24 cellular contexts compared by ENCODE assay signal in the genomic region with DNA sequence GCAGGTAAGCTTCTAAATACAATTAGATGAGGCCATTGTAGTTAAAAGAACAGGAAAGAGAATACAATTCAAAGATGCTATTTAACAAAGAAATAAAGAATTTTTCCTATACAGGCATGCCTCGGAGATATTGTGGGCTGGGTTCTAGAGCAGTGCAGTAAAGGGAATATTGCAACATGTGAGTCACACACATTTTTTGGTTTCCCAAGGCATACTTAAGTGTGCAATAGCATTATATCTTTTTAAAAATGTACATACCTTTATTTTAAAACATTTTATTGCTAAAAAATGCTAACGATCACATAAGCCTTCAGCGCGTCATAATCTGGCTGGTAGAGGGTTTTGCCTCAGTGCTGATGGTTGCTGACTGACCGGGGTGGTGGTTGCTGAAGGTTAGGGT.
"Had no signal": no experiment of that assay in that cellular context is flagged by ENCODE, and none has a peak within 500 bp of the region (broad histone marks: within the 10 kb centered on the region; RNA-seq: fewer than 3 reads in every experiment).

No MANE protein-coding gene starts in this region.

- H3K27ac Mint-ChIP-seq: activated B cell treated with CpG ODN at 0.5 μM for 24 hours; activated T-helper 1 cell treated with anti-CD3 and anti-CD28 coated beads, Interleukin-12 subunit alpha, Interleukin-12 subunit beta, Interleukin-2, Interleukin-4 antibody, amounts not matched to agents 30 ng/mL and 10 ng/mL and 1 ng/mL, durations not matched to agents 14 hours and 24 hours and 36 hours; endodermal cell; stimulated activated memory B cell treated with anti-CD40 and anti-IgM and Interleukin-4, amounts not matched to agents 10 μg/mL and 1 μg/mL and 100 μg/mL, for 72 hours had no signal

- H3K9me3 ChIP-seq: adrenal gland, mucosa of descending colon, pancreas, testis, upper lobe of left lung had no signal

- H3K36me3 ChIP-seq: cardiac muscle cell, pancreas had no signal

- H3K4me2 ChIP-seq: hepatocyte, smooth muscle cell had no signal

- H2AFZ ChIP-seq: hepatocyte had no signal

- H3K79me2 ChIP-seq: hepatocyte had no signal

- FAIRE-seq: colon, islet of Langerhans, pancreas had no signal

- H3K9me3 Mint-ChIP-seq: activated B cell treated with CpG ODN at 0.5 μM for 24 hours; activated naive CD4-positive, alpha-beta T cell treated with anti-CD3 and anti-CD28 coated beads for 36 hours; activated T-helper 1 cell treated with anti-CD3 and anti-CD28 coated beads, Interleukin-12 subunit alpha, Interleukin-12 subunit beta, Interleukin-2, Interleukin-4 antibody, amounts not matched to agents 30 ng/mL and 10 ng/mL and 1 ng/mL, durations not matched to agents 14 hours and 24 hours and 36 hours; endodermal cell; naive B cell; stimulated activated memory B cell treated with anti-CD40 and anti-IgM and Interleukin-4, amounts not matched to agents 10 μg/mL and 1 μg/mL and 100 μg/mL, for 72 hours had no signal

- H3K27me3 Mint-ChIP-seq: activated B cell treated with CpG ODN at 0.5 μM for 24 hours; naive B cell; stimulated activated memory B cell treated with anti-CD40 and anti-IgM and Interleukin-4, amounts not matched to agents 10 μg/mL and 1 μg/mL and 100 μg/mL, for 72 hours had no signal

- H3K4me1 ChIP-seq: foreskin keratinocyte had no signal

- H3K4me1 Mint-ChIP-seq: activated B cell treated with CpG ODN at 0.5 μM for 24 hours, naive B cell had no signal

- DNase-seq: activated B cell treated with CpG ODN at 0.5 μM for 24 hours; activated CD4-positive, alpha-beta T cell treated with anti-CD3 and anti-CD28 coated beads for 4 hours; activated CD8-positive, alpha-beta memory T cell treated with anti-CD3 and anti-CD28 coated beads, Interleukin-2, amount 50 U/mL, for 4 hours; activated naive CD4-positive, alpha-beta T cell treated with anti-CD3 and anti-CD28 coated beads for 36 hours; adrenal gland; dorsolateral prefrontal cortex; endodermal cell; foreskin keratinocyte; left cardiac atrium; mesenchymal stem cell; mucosa of descending colon; naive B cell; pancreas; stimulated activated CD4-positive, alpha-beta T cell treated with anti-CD3 and anti-CD28 coated beads, Interleukin-4, amount 100 ng/mL, for 4 hours; testis; upper lobe of left lung had no signal

- H3K4me3 ChIP-seq: adrenal gland, cardiac muscle cell, dorsolateral prefrontal cortex, hepatocyte, mucosa of descending colon, pancreas, smooth muscle cell, testis, upper lobe of left lung had no signal

- H3K27ac ChIP-seq: adrenal gland, cardiac muscle cell, dorsolateral prefrontal cortex, epithelial cell of prostate, foreskin keratinocyte, hepatocyte, pancreas, testis, upper lobe of left lung had no signal

- H3K4me3 Mint-ChIP-seq: activated B cell treated with CpG ODN at 0.5 μM for 24 hours; activated naive CD4-positive, alpha-beta T cell treated with anti-CD3 and anti-CD28 coated beads for 36 hours; activated T-helper 1 cell treated with anti-CD3 and anti-CD28 coated beads, Interleukin-12 subunit alpha, Interleukin-12 subunit beta, Interleukin-2, Interleukin-4 antibody, amounts not matched to agents 30 ng/mL and 10 ng/mL and 1 ng/mL, durations not matched to agents 14 hours and 24 hours and 36 hours; endodermal cell; naive B cell; stimulated activated memory B cell treated with anti-CD40 and anti-IgM and Interleukin-4, amounts not matched to agents 10 μg/mL and 1 μg/mL and 100 μg/mL, for 72 hours had no signal

- H3K27me3 ChIP-seq: adrenal gland, cardiac muscle cell, dorsolateral prefrontal cortex, foreskin keratinocyte, hepatocyte, pancreas, testis, upper lobe of left lung had no signal
